1 cellular context compared by ENCODE assay signal in the genomic region with DNA sequence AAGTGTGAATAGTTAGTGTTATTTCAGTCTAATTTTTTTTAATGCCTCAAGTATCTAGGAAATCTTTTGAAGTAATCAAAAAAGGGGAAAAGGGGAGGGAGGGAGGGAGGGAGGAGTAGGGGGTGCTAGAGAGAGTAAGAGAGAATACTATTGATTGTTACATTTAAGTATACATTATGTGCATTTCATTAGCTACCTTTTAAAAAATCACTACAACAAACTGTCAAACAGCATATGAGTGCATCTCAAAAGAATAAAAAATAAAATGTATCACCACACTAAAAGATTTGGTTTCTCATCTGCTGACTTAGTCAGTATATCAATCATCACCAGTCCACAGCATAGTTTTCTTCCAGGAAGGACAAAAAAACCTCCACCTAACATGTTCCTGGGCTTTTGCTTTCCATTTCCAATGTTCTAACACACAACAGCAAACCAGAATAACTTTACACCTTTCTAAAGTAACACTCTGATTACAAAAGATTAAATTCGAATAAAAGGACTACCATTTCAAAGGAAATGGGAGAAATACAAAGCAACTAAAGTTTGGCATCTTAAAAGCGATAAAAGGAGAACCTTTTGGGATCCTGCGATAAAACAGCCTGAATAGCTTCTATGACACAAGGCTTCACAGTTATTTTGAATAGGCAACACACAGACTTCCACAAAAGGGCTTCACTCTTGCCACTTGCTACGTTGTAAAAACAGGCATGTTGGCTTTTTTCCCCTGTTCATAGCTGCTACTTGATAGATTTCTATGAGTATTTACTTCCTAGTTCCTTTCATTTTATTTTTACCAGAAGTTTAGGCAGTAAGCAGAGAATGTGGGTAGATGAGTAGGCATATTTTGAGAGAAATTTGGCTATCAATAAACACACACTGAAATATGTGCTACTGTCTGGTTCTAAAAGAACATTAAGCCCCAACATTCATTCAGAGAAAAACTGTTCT.
TF ChIP-seq lines count a peak whose summit lies in the region.

No MANE protein-coding gene starts in this region.

TF ChIP-seq in GM23338, 12 proteins besides CTCF, POLR2A, EP300 and RAD21 (continued from another document):
- TF ChIP-seq, protein P1, sequence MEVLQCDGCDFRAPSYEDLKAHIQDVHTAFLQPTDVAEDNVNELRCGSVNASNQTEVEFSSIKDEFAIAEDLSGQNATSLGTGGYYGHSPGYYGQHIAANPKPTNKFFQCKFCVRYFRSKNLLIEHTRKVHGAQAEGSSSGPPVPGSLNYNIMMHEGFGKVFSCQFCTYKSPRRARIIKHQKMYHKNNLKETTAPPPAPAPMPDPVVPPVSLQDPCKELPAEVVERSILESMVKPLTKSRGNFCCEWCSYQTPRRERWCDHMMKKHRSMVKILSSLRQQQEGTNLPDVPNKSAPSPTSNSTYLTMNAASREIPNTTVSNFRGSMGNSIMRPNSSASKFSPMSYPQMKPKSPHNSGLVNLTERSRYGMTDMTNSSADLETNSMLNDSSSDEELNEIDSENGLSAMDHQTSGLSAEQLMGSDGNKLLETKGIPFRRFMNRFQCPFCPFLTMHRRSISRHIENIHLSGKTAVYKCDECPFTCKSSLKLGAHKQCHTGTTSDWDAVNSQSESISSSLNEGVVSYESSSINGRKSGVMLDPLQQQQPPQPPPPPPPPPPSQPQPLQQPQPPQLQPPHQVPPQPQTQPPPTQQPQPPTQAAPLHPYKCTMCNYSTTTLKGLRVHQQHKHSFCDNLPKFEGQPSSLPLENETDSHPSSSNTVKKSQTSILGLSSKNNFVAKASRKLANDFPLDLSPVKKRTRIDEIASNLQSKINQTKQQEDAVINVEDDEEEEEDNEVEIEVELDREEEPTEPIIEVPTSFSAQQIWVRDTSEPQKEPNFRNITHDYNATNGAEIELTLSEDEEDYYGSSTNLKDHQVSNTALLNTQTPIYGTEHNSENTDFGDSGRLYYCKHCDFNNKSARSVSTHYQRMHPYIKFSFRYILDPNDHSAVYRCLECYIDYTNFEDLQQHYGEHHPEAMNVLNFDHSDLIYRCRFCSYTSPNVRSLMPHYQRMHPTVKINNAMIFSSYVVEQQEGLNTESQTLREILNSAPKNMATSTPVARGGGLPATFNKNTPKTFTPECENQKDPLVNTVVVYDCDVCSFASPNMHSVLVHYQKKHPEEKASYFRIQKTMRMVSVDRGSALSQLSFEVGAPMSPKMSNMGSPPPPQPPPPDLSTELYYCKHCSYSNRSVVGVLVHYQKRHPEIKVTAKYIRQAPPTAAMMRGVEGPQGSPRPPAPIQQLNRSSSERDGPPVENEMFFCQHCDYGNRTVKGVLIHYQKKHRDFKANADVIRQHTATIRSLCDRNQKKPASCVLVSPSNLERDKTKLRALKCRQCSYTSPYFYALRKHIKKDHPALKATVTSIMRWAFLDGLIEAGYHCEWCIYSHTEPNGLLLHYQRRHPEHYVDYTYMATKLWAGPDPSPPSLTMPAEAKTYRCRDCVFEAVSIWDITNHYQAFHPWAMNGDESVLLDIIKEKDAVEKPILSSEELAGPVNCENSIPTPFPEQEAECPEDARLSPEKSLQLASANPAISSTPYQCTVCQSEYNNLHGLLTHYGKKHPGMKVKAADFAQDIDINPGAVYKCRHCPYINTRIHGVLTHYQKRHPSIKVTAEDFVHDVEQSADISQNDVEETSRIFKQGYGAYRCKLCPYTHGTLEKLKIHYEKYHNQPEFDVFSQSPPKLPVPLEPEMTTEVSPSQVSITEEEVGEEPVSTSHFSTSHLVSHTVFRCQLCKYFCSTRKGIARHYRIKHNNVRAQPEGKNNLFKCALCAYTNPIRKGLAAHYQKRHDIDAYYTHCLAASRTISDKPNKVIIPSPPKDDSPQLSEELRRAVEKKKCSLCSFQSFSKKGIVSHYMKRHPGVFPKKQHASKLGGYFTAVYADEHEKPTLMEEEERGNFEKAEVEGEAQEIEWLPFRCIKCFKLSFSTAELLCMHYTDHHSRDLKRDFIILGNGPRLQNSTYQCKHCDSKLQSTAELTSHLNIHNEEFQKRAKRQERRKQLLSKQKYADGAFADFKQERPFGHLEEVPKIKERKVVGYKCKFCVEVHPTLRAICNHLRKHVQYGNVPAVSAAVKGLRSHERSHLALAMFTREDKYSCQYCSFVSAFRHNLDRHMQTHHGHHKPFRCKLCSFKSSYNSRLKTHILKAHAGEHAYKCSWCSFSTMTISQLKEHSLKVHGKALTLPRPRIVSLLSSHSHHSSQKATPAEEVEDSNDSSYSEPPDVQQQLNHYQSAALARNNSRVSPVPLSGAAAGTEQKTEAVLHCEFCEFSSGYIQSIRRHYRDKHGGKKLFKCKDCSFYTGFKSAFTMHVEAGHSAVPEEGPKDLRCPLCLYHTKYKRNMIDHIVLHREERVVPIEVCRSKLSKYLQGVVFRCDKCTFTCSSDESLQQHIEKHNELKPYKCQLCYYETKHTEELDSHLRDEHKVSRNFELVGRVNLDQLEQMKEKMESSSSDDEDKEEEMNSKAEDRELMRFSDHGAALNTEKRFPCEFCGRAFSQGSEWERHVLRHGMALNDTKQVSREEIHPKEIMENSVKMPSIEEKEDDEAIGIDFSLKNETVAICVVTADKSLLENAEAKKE (CRISPR knock-in tag; IDR thresholded peaks at IDR 0.05): no peak
- TF ChIP-seq CREB1 (CRISPR knock-in tag; IDR thresholded peaks at IDR 0.05; ENCODE audit: low read depth) (no peak), ZNF114 (CRISPR knock-in tag; IDR thresholded peaks at IDR 0.05) (no peak), NANOG (IDR thresholded peaks at IDR 0.05; ENCODE audit: borderline replicate concordance) (no peak), EZH2phosphoT487 (IDR thresholded peaks at IDR 0.05; ENCODE audit: unreplicated experiment) (no peak), EZH2 (IDR thresholded peaks at IDR 0.05; ENCODE audit: low read depth, unreplicated experiment) (no peak), STAT1 (IDR thresholded peaks at IDR 0.05; ENCODE audit: unreplicated experiment) (no peak), JUNB (IDR thresholded peaks at IDR 0.05; ENCODE audit: unreplicated experiment) (no peak), ETS1 (IDR thresholded peaks at IDR 0.05) (no peak)
